Comparison of ENCODE assay signal across 1 cellular context in genomic region chr14:68681256-68681655, GRCh38.
TF ChIP-seq lines count a peak whose summit lies in the region.

No MANE protein-coding gene starts in this region.

TF ChIP-seq in HepG2, 621 proteins besides CTCF, POLR2A, EP300 and RAD21 (continued from another document):
- TF ChIP-seq ZNF598 (CRISPR knock-in tag; IDR thresholded peaks at IDR 0.05; ENCODE audit: borderline replicate concordance) (no peak), NFE2 (CRISPR knock-in tag; IDR thresholded peaks at IDR 0.05) (no peak), ZNF607 (CRISPR knock-in tag; IDR thresholded peaks at IDR 0.05; ENCODE audit: borderline replicate concordance) (no peak), KLF15 (CRISPR knock-in tag; IDR thresholded peaks at IDR 0.05; ENCODE audit: borderline replicate concordance) (no peak)
